In the genomic region with DNA sequence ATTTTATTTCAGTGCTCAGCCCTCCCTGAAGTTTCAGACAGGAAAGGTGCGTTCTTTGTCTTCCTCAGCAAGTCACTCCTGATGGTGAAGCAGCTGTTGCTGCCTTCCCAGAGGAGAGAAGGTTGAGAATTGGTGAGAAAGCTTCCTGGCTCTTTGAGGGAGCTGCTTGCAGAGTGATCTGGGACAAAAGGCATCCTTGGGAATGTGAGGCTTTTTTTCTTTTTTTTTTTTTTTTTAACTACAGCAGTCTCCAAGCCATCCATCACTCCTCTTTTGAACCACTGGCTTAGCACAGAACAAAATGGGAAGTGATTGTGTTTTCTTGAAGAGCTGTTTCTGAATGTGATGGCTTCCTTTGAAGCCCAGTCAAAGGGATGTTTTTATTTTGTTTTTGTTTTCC, we compare ENCODE assay signal across 10 cellular contexts.
DNase-seq lines count a peak whose midpoint lies in the region; ATAC-seq, FAIRE-seq and TF ChIP-seq lines count a peak whose summit lies in the region.
"Had no signal": no experiment of that assay in that cellular context is flagged by ENCODE, and none has a peak within 500 bp of the region (broad histone marks: within the 10 kb centered on the region; RNA-seq: fewer than 3 reads in every experiment).

No MANE protein-coding gene starts in this region.

- in situ Hi-C loops in KBM-7 (cut with MboI; ENCODE audit: low pct_unique_long_range_greater_than_20kb, low sequenced_read_pairs): no loop called here

- DNase-seq in AG08396 (ENCODE audit: low spot score): peak; percentile 69
- peak; percentile 36 for DNase-seq in NCI-H146 (lab: John Stamatoyannopoulos, UW)
- DNase-seq in nephron progenitor cell: no peak
- DNase-seq in DMS79 treated with DMSO at 0.1 percent for 48 hours (lab: John Stamatoyannopoulos, UW): no peak
- no peak for DNase-seq in activated CD4-positive, alpha-beta T cell treated with anti-CD3 and anti-CD28 coated beads for 1 hour
- DNase-seq in KBM-7: no peak
- DNase-seq: CD8-positive, alpha-beta memory T cell; stimulated activated CD4-positive, alpha-beta T cell treated with anti-CD3 and anti-CD28 coated beads, Interleukin-4, amount 100 ng/mL, for 1 hour had no signal

- H3K27me3 Mint-ChIP-seq in nephron progenitor cell (ENCODE audit: low read depth, poor library complexity): no peaks in the 10 kb centered on the region
- H3K27me3 Mint-ChIP-seq: CD8-positive, alpha-beta memory T cell had no signal

- H3K27ac Mint-ChIP-seq in nephron progenitor cell: peak overlapping the region; percentile 99
- H3K27ac Mint-ChIP-seq: CD8-positive, alpha-beta memory T cell had no signal

- no peak for ATAC-seq in GM18517 (IDR thresholded peaks at IDR 0.05; ENCODE audit: unreplicated experiment)

- FAIRE-seq in endometrium (lab: Jason Lieb, UNC): peak; percentile 39

- peaks cover 93% of the 10 kb centered on the region for H3K4me1 Mint-ChIP-seq in nephron progenitor cell
- H3K4me1 Mint-ChIP-seq: CD8-positive, alpha-beta memory T cell had no signal

- no peaks in the 10 kb centered on the region for H3K36me3 Mint-ChIP-seq in nephron progenitor cell (ENCODE audit: low read depth)
- H3K36me3 Mint-ChIP-seq: CD8-positive, alpha-beta memory T cell had no signal

- H3K4me3 Mint-ChIP-seq in nephron progenitor cell: peak overlapping the region; percentile 60
- H3K4me3 Mint-ChIP-seq: CD8-positive, alpha-beta memory T cell had no signal

- TF ChIP-seq CTCF in nephron progenitor cell (IDR thresholded peaks at IDR 0.05): no peak

- no peaks in the 10 kb centered on the region for H3K9me3 Mint-ChIP-seq in nephron progenitor cell

Comparison
In these comparisons a context has a peak if more than half of its experiments do, and no peak if none do; other contexts are left out.
1. DNase-seq: peak in AG08396 (single experiment) and NCI-H146 (single experiment); none in nephron progenitor cell (single experiment), DMS79 treated with DMSO at 0.1 percent for 48 hours (single experiment), activated CD4-positive, alpha-beta T cell treated with anti-CD3 and anti-CD28 coated beads for 1 hour (single experiment) and KBM-7 (single experiment).